In the genomic region with DNA sequence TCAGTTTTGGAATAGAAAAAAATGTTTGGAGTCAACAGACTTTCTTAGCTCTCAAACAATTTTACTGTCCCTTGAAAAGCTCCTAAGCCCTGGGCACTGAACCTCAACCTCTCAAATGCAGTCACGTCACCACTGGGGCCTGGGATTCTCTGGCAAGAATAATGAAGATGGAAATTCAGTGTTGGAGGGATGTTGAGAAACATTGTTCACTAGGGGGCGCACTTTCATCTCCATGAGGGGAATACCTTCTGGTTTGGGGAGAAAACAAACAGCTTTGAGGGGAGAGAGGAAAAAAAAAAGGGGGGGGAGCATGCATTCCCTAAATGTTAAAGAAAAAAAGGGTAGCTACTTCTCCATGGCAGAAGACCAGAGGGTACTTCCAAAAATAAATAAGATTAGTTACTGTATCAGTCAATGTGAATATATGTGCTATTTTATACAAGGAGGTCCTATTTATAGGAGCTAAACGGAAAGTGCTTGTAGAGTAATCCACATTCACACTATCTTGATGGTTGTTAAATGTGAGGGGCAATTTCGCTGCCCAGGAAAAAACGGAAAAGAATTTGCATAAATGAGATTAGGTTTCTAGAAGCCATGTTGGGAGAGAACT, we compare ENCODE assay signal across 8 cellular contexts. TPM values are rescaled to one million over a fixed set of nuclear protein-coding genes. Genes with fewer than 3 reads are reported as not detected.
DNase-seq lines count a peak whose midpoint lies in the region; ATAC-seq, FAIRE-seq and TF ChIP-seq lines count a peak whose summit lies in the region.

No MANE protein-coding gene starts in this region.

- H3K4me1 ChIP-seq in Karpas-422 (ENCODE audit: low read length) (peaks cover 10% of the 10 kb centered on the region), foreskin keratinocyte (peaks cover 25% of the 10 kb centered on the region), pancreas (peaks cover 0 to 2% (median under 1%) of the 10 kb centered on the region in 3 donors)

- no peak for FAIRE-seq in pancreas (lab: Jason Lieb, UNC)

- DNase-seq in ELF-1 (ENCODE audit: low read depth, low spot score) (peak; percentile 81), Karpas-422 (peak; percentile 92), OCI-M1 (lab: John Stamatoyannopoulos, UW) (peak; percentile 77), foreskin keratinocyte (peak in 1 of 2 donors; percentile 70), pancreas (peak in 4 of 6 donors; percentile 28 to 67 (median 52)), UCSD-AML1 (lab: John Stamatoyannopoulos, UW; ENCODE audit: unreplicated experiment) (no peak)
- DNase-seq in activated T-cell treated with anti-CD3 and anti-CD28 coated beads, Interleukin-2, amount 50 U/mL, for 48 hours, result peak; percentile 57 to 62

- H3K27me3 ChIP-seq in Karpas-422 (ENCODE audit: low read length) (no peaks in the 10 kb centered on the region), foreskin keratinocyte (no peaks in the 10 kb centered on the region), pancreas (no peaks in the 10 kb centered on the region)

- H3K79me2 ChIP-seq in Karpas-422 (ENCODE audit: low read length), result no peaks in the 10 kb centered on the region

- peak; percentile 87 for TF ChIP-seq CTCF in foreskin keratinocyte (conservative IDR thresholded peaks at IDR 0.05)
- TF ChIP-seq CTCF in pancreas (IDR thresholded peaks at IDR 0.05), result peak; percentile 30 to 60 (median 47)

- WGBS in pancreas, 2 donors, result 21 to 24% methylated on average over 5 of the region's 5 CpGs

- no peak overlapping the region for H3K4me2 ChIP-seq in Karpas-422 (ENCODE audit: low read depth, low read length, poor library complexity, severe bottlenecking)

- ATAC-seq in foreskin keratinocyte (no peak), pancreas (peak; percentile 73 to 90 (median 83)), HG02870 (IDR thresholded peaks at IDR 0.05; ENCODE audit: unreplicated experiment) (no peak)

- H4K20me1 ChIP-seq in Karpas-422 (ENCODE audit: insufficient read depth, low read depth, low read length), result 0 out of 2 replicates have a peak, but pooled peaks cover 3% of the 10 kb centered on the region

- no peak overlapping the region for H3K9ac ChIP-seq in Karpas-422 (ENCODE audit: low read length)

- H3K9me2 ChIP-seq in Karpas-422 (replicated peaks; ENCODE audit: insufficient read depth, low read length), result no peaks in the 10 kb centered on the region

- intact Hi-C loops in pancreas (cut with DNase I), result no loop called here

- H3K36me3 ChIP-seq in Karpas-422 (ENCODE audit: insufficient read depth, low read length) (no peaks in the 10 kb centered on the region), pancreas (no peaks in the 10 kb centered on the region)

- no peak overlapping the region for H2AFZ ChIP-seq in Karpas-422 (ENCODE audit: low read length)

- no peak overlapping the region for H3K4me3 ChIP-seq in Karpas-422 (ENCODE audit: low read length)
- H3K4me3 ChIP-seq in pancreas, result no peak overlapping the region

- H3K9me3 ChIP-seq in Karpas-422 (ENCODE audit: low read length) (no peaks in the 10 kb centered on the region), pancreas (no peaks in the 10 kb centered on the region)

- H3K27ac ChIP-seq in Karpas-422 (ENCODE audit: low read length) (no peak overlapping the region), foreskin keratinocyte (peak overlapping the region; percentile 70), pancreas (no peak overlapping the region)

RNA-seq across cellular contexts. Expression of a gene that starts 5.8 kb away (rescaled TPM):
- not detected in 2 replicates for total RNA-seq in Karpas-422 (2014; rRNA removed; shearing (Covaris generic); ENCODE audit: low replicate concordance)
- total RNA-seq in foreskin keratinocyte (not detected in 2 replicates), pancreas (not detected)
- polyA plus RNA-seq in foreskin keratinocyte (not detected in 2 replicates), pancreas (not detected)

RNA-seq across cellular contexts. Expression of a gene that starts 34.6 kb away (rescaled TPM):
- total RNA-seq in Karpas-422 (2014; rRNA removed; shearing (Covaris generic); ENCODE audit: low replicate concordance), result 12.6 and 13.2 TPM in 2 replicates
- 6.3 and 7.8 TPM in 2 replicates for total RNA-seq in foreskin keratinocyte
- polyA plus RNA-seq in foreskin keratinocyte, result 2.0 and 2.3 TPM in 2 replicates
- 1 to 10 TPM; 3.0 to 5.6 (median 4.2) TPM for total RNA-seq in pancreas
- polyA plus RNA-seq in pancreas, result 1 to 10 TPM; 5.4 to 8.1 TPM

Comparison
In these comparisons a context has a peak if more than half of its experiments do, and no peak if none do; other contexts are left out.
1. ATAC-seq: peak in pancreas (4 of 4); none in foreskin keratinocyte (single experiment) and HG02870 (single experiment).